Comparison of ENCODE assay signal across 1 cellular context in the genomic region with DNA sequence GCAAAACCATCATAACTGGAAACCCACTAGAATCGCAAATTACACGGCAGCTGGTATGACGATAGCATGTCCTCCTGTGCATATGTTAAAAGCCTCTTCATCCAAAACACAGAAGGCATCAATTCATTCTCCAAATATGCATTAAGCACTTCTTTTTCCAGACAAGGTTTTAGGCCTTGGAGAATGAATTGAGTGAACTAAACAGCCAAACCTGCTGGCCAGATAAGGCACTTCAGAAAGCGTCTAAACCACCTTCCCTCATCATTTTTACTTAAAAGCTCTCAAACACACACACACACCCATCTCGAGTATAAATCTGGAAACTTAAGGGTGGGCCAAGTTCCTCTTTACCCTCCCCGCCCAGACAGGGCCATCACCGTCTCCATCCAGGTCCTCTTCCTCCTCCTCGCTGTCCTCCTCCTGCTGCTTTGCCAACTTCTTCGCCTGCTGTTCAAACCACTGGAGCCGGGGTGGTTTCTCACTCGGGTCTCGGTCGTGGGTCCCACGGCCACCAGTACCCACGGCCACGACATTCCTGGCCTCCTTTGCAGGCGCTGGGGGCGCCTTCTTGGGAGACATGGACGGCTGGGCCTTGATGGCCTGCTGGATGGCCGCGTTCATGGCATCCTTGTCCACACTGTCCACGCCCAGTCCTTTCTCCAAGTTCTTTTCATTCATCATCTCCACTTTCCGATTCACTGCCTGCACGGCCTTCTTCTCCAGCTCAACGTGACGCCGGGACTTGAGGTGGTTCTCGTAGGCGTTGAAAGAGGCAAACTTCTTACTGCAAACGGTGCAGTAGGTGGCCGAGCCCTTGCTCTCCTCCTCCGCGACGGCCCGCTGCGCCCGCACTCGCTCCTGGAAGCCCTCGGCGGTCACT.
TF ChIP-seq lines count a peak whose summit lies in the region.

No MANE protein-coding gene starts in this region.

TF ChIP-seq in HepG2, 621 proteins besides CTCF, POLR2A, EP300 and RAD21 (continued from another document and continues in another):
- TF ChIP-seq BRCA1 (CRISPR knock-in tag; IDR thresholded peaks at IDR 0.05) (no peak), HES4 (CRISPR knock-in tag; IDR thresholded peaks at IDR 0.05; ENCODE audit: borderline replicate concordance) (no peak), ZNF30 (CRISPR knock-in tag; IDR thresholded peaks at IDR 0.05) (no peak), HDAC1 (CRISPR knock-in tag; IDR thresholded peaks at IDR 0.05) (no peak), ZNF703 (CRISPR knock-in tag; IDR thresholded peaks at IDR 0.05; ENCODE audit: borderline replicate concordance) (no peak), ZMYM2 (CRISPR knock-in tag; IDR thresholded peaks at IDR 0.05) (no peak), ZNF780A (CRISPR knock-in tag; IDR thresholded peaks at IDR 0.05) (0 out of 2 replicates have a peak, but pooled peaks have one; percentile 18), JUND (CRISPR knock-in tag; IDR thresholded peaks at IDR 0.05) (no peak), HIVEP1 (CRISPR knock-in tag; IDR thresholded peaks at IDR 0.05) (no peak; the same call in 1 of the 2 replicates), SP4 (CRISPR knock-in tag; IDR thresholded peaks at IDR 0.05) (no peak), ZNF224 (CRISPR knock-in tag; IDR thresholded peaks at IDR 0.05) (no peak), KAT8 (CRISPR knock-in tag; IDR thresholded peaks at IDR 0.05) (no peak), TMF1 (CRISPR knock-in tag; IDR thresholded peaks at IDR 0.05; ENCODE audit: low read depth) (0 out of 2 replicates have a peak, but pooled peaks have one; percentile 46), ZNF235 (CRISPR knock-in tag; IDR thresholded peaks at IDR 0.05; ENCODE audit: borderline replicate concordance) (no peak), NR1H2 (CRISPR knock-in tag; IDR thresholded peaks at IDR 0.05; ENCODE audit: borderline replicate concordance, low read depth) (0 out of 2 replicates have a peak, but pooled peaks have one; percentile 33), ZFP36L1 (CRISPR knock-in tag; IDR thresholded peaks at IDR 0.05) (no peak), ZNF775 (CRISPR knock-in tag; IDR thresholded peaks at IDR 0.05; ENCODE audit: borderline replicate concordance) (no peak), TP53 (CRISPR knock-in tag; conservative IDR thresholded peaks at IDR 0.05) (no peak), ZFYVE20 (CRISPR knock-in tag; IDR thresholded peaks at IDR 0.05; ENCODE audit: borderline replicate concordance, low read depth) (0 out of 2 replicates have a peak, but pooled peaks have one; percentile 63), ZNF263 (CRISPR knock-in tag; IDR thresholded peaks at IDR 0.05) (peak; percentile 70), HMG20A (CRISPR knock-in tag; IDR thresholded peaks at IDR 0.05; ENCODE audit: borderline replicate concordance) (no peak), NFIC (IDR thresholded peaks at IDR 0.05; ENCODE audit: low read length) (no peak), ZNF562 (CRISPR knock-in tag; IDR thresholded peaks at IDR 0.05; ENCODE audit: borderline replicate concordance) (peak; percentile 55; the same call in 1 of the 2 replicates), SMYD3 (CRISPR knock-in tag; IDR thresholded peaks at IDR 0.05) (0 out of 2 replicates have a peak, but pooled peaks have one; percentile 13), MXD4 (CRISPR knock-in tag; IDR thresholded peaks at IDR 0.05) (no peak), ZNF484 (CRISPR knock-in tag; IDR thresholded peaks at IDR 0.05; ENCODE audit: borderline replicate concordance, low read depth) (no peak), ZNF605 (CRISPR knock-in tag; IDR thresholded peaks at IDR 0.05) (no peak), EED (CRISPR knock-in tag; IDR thresholded peaks at IDR 0.05) (no peak), RBAK (CRISPR knock-in tag; IDR thresholded peaks at IDR 0.05) (no peak), MIER3 (CRISPR knock-in tag; IDR thresholded peaks at IDR 0.05; ENCODE audit: borderline replicate concordance) (no peak), HOXA9 (CRISPR knock-in tag; IDR thresholded peaks at IDR 0.05; ENCODE audit: borderline replicate concordance) (0 out of 2 replicates have a peak, but pooled peaks have one; percentile 11), JARID2 (CRISPR knock-in tag; IDR thresholded peaks at IDR 0.05; ENCODE audit: insufficient replicate concordance) (no peak), ZNF383 (CRISPR knock-in tag; IDR thresholded peaks at IDR 0.05; ENCODE audit: borderline replicate concordance) (0 out of 2 replicates have a peak, but pooled peaks have one; percentile 75), XBP1 (CRISPR knock-in tag; IDR thresholded peaks at IDR 0.05) (no peak), MEF2D (CRISPR knock-in tag; IDR thresholded peaks at IDR 0.05) (no peak)
- TF ChIP-seq, protein P1, sequence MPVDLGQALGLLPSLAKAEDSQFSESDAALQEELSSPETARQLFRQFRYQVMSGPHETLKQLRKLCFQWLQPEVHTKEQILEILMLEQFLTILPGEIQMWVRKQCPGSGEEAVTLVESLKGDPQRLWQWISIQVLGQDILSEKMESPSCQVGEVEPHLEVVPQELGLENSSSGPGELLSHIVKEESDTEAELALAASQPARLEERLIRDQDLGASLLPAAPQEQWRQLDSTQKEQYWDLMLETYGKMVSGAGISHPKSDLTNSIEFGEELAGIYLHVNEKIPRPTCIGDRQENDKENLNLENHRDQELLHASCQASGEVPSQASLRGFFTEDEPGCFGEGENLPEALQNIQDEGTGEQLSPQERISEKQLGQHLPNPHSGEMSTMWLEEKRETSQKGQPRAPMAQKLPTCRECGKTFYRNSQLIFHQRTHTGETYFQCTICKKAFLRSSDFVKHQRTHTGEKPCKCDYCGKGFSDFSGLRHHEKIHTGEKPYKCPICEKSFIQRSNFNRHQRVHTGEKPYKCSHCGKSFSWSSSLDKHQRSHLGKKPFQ (CRISPR knock-in tag; IDR thresholded peaks at IDR 0.05; ENCODE audit: insufficient replicate concordance): no peak
- TF ChIP-seq, protein P2, sequence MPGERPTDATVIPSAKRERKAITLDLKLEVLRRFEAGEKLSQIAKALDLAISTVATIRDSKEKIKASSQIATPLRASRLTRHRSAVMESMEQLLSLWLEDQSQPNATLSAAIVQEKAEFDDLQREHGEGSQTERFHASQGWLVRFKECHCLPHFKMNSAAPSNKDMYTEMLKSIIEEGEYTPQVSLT (CRISPR knock-in tag; IDR thresholded peaks at IDR 0.05; ENCODE audit: borderline replicate concordance, low read depth): no peak
- TF ChIP-seq, protein P3, sequence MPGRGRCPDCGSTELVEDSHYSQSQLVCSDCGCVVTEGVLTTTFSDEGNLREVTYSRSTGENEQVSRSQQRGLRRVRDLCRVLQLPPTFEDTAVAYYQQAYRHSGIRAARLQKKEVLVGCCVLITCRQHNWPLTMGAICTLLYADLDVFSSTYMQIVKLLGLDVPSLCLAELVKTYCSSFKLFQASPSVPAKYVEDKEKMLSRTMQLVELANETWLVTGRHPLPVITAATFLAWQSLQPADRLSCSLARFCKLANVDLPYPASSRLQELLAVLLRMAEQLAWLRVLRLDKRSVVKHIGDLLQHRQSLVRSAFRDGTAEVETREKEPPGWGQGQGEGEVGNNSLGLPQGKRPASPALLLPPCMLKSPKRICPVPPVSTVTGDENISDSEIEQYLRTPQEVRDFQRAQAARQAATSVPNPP (CRISPR knock-in tag; IDR thresholded peaks at IDR 0.05): no peak
- TF ChIP-seq, protein P4, sequence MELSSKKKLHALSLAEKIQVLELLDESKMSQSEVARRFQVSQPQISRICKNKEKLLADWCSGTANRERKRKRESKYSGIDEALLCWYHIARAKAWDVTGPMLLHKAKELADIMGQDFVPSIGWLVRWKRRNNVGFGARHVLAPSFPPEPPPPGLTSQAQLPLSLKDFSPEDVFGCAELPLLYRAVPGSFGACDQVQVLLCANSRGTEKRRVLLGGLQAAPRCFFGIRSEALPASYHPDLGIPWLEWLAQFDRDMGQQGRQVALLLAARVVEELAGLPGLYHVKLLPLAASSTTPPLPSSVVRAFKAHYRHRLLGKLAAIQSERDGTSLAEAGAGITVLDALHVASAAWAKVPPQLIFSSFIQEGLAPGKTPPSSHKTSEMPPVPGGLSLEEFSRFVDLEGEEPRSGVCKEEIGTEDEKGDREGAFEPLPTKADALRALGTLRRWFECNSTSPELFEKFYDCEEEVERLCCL (CRISPR knock-in tag; IDR thresholded peaks at IDR 0.05; ENCODE audit: borderline replicate concordance): no peak
- TF ChIP-seq, protein P5, sequence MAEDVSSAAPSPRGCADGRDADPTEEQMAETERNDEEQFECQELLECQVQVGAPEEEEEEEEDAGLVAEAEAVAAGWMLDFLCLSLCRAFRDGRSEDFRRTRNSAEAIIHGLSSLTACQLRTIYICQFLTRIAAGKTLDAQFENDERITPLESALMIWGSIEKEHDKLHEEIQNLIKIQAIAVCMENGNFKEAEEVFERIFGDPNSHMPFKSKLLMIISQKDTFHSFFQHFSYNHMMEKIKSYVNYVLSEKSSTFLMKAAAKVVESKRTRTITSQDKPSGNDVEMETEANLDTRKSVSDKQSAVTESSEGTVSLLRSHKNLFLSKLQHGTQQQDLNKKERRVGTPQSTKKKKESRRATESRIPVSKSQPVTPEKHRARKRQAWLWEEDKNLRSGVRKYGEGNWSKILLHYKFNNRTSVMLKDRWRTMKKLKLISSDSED (CRISPR knock-in tag; IDR thresholded peaks at IDR 0.05): no peak
- TF ChIP-seq, protein P6, sequence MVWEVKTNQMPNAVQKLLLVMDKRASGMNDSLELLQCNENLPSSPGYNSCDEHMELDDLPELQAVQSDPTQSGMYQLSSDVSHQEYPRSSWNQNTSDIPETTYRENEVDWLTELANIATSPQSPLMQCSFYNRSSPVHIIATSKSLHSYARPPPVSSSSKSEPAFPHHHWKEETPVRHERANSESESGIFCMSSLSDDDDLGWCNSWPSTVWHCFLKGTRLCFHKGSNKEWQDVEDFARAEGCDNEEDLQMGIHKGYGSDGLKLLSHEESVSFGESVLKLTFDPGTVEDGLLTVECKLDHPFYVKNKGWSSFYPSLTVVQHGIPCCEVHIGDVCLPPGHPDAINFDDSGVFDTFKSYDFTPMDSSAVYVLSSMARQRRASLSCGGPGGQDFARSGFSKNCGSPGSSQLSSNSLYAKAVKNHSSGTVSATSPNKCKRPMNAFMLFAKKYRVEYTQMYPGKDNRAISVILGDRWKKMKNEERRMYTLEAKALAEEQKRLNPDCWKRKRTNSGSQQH (CRISPR knock-in tag; IDR thresholded peaks at IDR 0.05; ENCODE audit: low read depth): no peak
- TF ChIP-seq, protein P7, sequence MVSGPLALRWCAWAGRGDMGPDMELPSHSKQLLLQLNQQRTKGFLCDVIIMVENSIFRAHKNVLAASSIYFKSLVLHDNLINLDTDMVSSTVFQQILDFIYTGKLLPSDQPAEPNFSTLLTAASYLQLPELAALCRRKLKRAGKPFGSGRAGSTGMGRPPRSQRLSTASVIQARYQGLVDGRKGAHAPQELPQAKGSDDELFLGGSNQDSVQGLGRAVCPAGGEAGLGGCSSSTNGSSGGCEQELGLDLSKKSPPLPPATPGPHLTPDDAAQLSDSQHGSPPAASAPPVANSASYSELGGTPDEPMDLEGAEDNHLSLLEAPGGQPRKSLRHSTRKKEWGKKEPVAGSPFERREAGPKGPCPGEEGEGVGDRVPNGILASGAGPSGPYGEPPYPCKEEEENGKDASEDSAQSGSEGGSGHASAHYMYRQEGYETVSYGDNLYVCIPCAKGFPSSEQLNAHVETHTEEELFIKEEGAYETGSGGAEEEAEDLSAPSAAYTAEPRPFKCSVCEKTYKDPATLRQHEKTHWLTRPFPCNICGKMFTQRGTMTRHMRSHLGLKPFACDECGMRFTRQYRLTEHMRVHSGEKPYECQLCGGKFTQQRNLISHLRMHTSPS (CRISPR knock-in tag; IDR thresholded peaks at IDR 0.05; ENCODE audit: low read depth): no peak
- TF ChIP-seq, protein P8, sequence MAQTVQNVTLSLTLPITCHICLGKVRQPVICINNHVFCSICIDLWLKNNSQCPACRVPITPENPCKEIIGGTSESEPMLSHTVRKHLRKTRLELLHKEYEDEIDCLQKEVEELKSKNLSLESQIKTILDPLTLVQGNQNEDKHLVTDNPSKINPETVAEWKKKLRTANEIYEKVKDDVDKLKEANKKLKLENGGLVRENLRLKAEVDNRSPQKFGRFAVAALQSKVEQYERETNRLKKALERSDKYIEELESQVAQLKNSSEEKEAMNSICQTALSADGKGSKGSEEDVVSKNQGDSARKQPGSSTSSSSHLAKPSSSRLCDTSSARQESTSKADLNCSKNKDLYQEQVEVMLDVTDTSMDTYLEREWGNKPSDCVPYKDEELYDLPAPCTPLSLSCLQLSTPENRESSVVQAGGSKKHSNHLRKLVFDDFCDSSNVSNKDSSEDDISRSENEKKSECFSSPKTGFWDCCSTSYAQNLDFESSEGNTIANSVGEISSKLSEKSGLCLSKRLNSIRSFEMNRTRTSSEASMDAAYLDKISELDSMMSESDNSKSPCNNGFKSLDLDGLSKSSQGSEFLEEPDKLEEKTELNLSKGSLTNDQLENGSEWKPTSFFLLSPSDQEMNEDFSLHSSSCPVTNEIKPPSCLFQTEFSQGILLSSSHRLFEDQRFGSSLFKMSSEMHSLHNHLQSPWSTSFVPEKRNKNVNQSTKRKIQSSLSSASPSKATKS (CRISPR knock-in tag; IDR thresholded peaks at IDR 0.05): no peak
- TF ChIP-seq, protein P9, sequence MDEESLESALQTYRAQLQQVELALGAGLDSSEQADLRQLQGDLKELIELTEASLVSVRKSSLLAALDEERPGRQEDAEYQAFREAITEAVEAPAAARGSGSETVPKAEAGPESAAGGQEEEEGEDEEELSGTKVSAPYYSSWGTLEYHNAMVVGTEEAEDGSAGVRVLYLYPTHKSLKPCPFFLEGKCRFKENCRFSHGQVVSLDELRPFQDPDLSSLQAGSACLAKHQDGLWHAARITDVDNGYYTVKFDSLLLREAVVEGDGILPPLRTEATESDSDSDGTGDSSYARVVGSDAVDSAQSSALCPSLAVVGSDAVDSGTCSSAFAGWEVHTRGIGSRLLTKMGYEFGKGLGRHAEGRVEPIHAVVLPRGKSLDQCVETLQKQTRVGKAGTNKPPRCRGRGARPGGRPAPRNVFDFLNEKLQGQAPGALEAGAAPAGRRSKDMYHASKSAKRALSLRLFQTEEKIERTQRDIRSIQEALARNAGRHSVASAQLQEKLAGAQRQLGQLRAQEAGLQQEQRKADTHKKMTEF (CRISPR knock-in tag; IDR thresholded peaks at IDR 0.05): no peak
- TF ChIP-seq, protein P10, sequence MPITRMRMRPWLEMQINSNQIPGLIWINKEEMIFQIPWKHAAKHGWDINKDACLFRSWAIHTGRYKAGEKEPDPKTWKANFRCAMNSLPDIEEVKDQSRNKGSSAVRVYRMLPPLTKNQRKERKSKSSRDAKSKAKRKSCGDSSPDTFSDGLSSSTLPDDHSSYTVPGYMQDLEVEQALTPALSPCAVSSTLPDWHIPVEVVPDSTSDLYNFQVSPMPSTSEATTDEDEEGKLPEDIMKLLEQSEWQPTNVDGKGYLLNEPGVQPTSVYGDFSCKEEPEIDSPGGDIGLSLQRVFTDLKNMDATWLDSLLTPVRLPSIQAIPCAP (CRISPR knock-in tag; IDR thresholded peaks at IDR 0.05; ENCODE audit: low read depth): no peak
- TF ChIP-seq, protein P11, sequence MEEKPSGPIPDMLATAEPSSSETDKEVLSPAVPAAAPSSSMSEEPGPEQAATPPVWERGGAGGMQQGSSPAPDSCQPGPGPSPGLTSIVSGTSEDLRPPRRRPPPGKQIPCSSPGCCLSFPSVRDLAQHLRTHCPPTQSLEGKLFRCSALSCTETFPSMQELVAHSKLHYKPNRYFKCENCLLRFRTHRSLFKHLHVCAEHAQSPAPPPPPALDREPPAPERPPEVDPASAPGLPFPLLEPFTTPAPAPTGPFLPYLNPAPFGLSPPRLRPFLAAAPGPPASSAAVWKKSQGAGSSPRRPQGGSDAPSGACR (CRISPR knock-in tag; IDR thresholded peaks at IDR 0.05): 0 out of 2 replicates have a peak, but pooled peaks have one; percentile 3
